2 cellular contexts compared by ENCODE assay signal in genomic region chr2:124025896-124026295, GRCh38.
TF ChIP-seq lines count a peak whose summit lies in the region.

No MANE protein-coding gene starts in this region.

TF ChIP-seq in SK-N-SH, 30 proteins besides CTCF, POLR2A, EP300 and RAD21 (continued from another document):
- TF ChIP-seq TAF1 (IDR thresholded peaks at IDR 0.05; ENCODE audit: borderline replicate concordance, low read depth, low read length) (no peak), TCF12 (IDR thresholded peaks at IDR 0.05) (no peak), MAX (IDR thresholded peaks at IDR 0.05; ENCODE audit: low read depth) (no peak), USF1 (IDR thresholded peaks at IDR 0.05; ENCODE audit: borderline replicate concordance, low read depth) (no peak), USF2 (IDR thresholded peaks at IDR 0.05; ENCODE audit: borderline replicate concordance, low read depth, low read length) (no peak), GATA2 (CRISPR knock-in tag; IDR thresholded peaks at IDR 0.05) (no peak), PBX3 (IDR thresholded peaks at IDR 0.05) (no peak), SMC3 (IDR thresholded peaks at IDR 0.05; ENCODE audit: low read depth, low read length) (no peak), FOXJ3 (CRISPR knock-in tag; IDR thresholded peaks at IDR 0.05) (no peak), ELF1 (IDR thresholded peaks at IDR 0.05) (no peak), RFX5 (IDR thresholded peaks at IDR 0.05; ENCODE audit: low read length) (no peak), FOSL2 (IDR thresholded peaks at IDR 0.05; ENCODE audit: borderline replicate concordance, low read depth) (no peak), GABPA (IDR thresholded peaks at IDR 0.05; ENCODE audit: low read depth) (no peak)

TF ChIP-seq in SK-N-SH treated with all-trans-retinoic acid at 6 μM for 48 hours, 23 proteins besides CTCF, POLR2A, EP300 and RAD21 (continued from another document):
- TF ChIP-seq PATZ1 (CRISPR knock-in tag; IDR thresholded peaks at IDR 0.05; ENCODE audit: borderline replicate concordance) (no peak), ZNF8 (CRISPR knock-in tag; IDR thresholded peaks at IDR 0.05) (no peak), GLIS3 (CRISPR knock-in tag; IDR thresholded peaks at IDR 0.05) (no peak), ZFP30 (CRISPR knock-in tag; IDR thresholded peaks at IDR 0.05) (no peak), ZNF565 (CRISPR knock-in tag; conservative IDR thresholded peaks at IDR 0.05; ENCODE audit: low read depth) (no peak), PPARA (CRISPR knock-in tag; IDR thresholded peaks at IDR 0.05; ENCODE audit: borderline replicate concordance) (no peak)
